Comparison of ENCODE assay signal across 10 cellular contexts in genomic region chr9:90645721-90646120, GRCh38.
"Had no signal": no experiment of that assay in that cellular context is flagged by ENCODE, and none has a peak within 500 bp of the region (broad histone marks: within the 10 kb centered on the region; RNA-seq: fewer than 3 reads in every experiment).

No MANE protein-coding gene starts in this region.

- H3K27ac Mint-ChIP-seq: activated CD4-positive, alpha-beta T cell treated with anti-CD3 and anti-CD28 coated beads for 36 hours; activated CD8-positive, alpha-beta T cell treated with anti-CD3 and anti-CD28 coated beads, Interleukin-2, amount 10 ng/mL, durations not matched to agents 7 days and 5 days; activated naive CD8-positive, alpha-beta T cell treated with anti-CD3 and anti-CD28 coated beads, Interleukin-2, amount 50 U/mL, for 24 hours; neural progenitor cell had no signal

- DNase-seq: activated CD4-positive, alpha-beta T cell treated with anti-CD3 and anti-CD28 coated beads for 36 hours; activated CD8-positive, alpha-beta memory T cell treated with anti-CD3 and anti-CD28 coated beads, Interleukin-2, amount 50 U/mL, for 48 hours; activated CD8-positive, alpha-beta T cell treated with anti-CD3 and anti-CD28 coated beads, Interleukin-2, amount 10 ng/mL, durations not matched to agents 7 days and 5 days; activated naive CD4-positive, alpha-beta T cell; activated naive CD8-positive, alpha-beta T cell treated with anti-CD3 and anti-CD28 coated beads, Interleukin-2, amount 50 U/mL, for 24 hours; dorsolateral prefrontal cortex; midbrain; stimulated activated CD4-positive, alpha-beta T cell treated with anti-CD3 and anti-CD28 coated beads, Interleukin-4, amount 100 ng/mL, for 4 hours; stomach had no signal

- H3K36me3 Mint-ChIP-seq: neural progenitor cell had no signal

- ATAC-seq: activated CD4-positive, alpha-beta T cell treated with anti-CD3 and anti-CD28 coated beads for 36 hours; activated CD8-positive, alpha-beta T cell treated with anti-CD3 and anti-CD28 coated beads, Interleukin-2, amount 10 ng/mL, durations not matched to agents 7 days and 5 days; activated naive CD8-positive, alpha-beta T cell treated with anti-CD3 and anti-CD28 coated beads, Interleukin-2, amount 50 U/mL, for 24 hours had no signal

- H3K4me3 Mint-ChIP-seq: activated CD4-positive, alpha-beta T cell treated with anti-CD3 and anti-CD28 coated beads for 36 hours; activated CD8-positive, alpha-beta T cell treated with anti-CD3 and anti-CD28 coated beads, Interleukin-2, amount 10 ng/mL, durations not matched to agents 7 days and 5 days; activated naive CD8-positive, alpha-beta T cell treated with anti-CD3 and anti-CD28 coated beads, Interleukin-2, amount 50 U/mL, for 24 hours; neural progenitor cell had no signal
